ENCODE assay signal across 24 cellular contexts in genomic region chr12:107431942-107432341, GRCh38.
"Had no signal": no experiment of that assay in that cellular context is flagged by ENCODE, and none has a peak within 500 bp of the region (broad histone marks: within the 10 kb centered on the region; RNA-seq: fewer than 3 reads in every experiment).

No MANE protein-coding gene starts in this region.

- H3K4me1 Mint-ChIP-seq: neural crest cell had no signal

- H3K4me1 ChIP-seq: esophagus muscularis mucosa, gastrocnemius medialis, heart right ventricle, tibial artery, upper lobe of right lung, vagina had no signal

- H3K4me3 Mint-ChIP-seq: naive B cell, neural crest cell had no signal

- ATAC-seq: gastrocnemius medialis, heart right ventricle, left colon, left ventricle myocardium superior, sciatic nerve, upper lobe of right lung had no signal

- H3K27ac ChIP-seq: epithelial cell of prostate, esophagus muscularis mucosa, gastrocnemius medialis, heart right ventricle, spleen, tibial artery, upper lobe of right lung, vagina had no signal

- DNase-seq: effector memory CD4-positive, alpha-beta T cell; gastrocnemius medialis; heart right ventricle; hypothalamus; kidney; left colon; left ventricle myocardium superior; mesenchymal stem cell; midbrain; naive B cell; posterior cingulate gyrus; spleen; stimulated activated CD4-positive, alpha-beta T cell treated with anti-CD3 and anti-CD28 coated beads, Interleukin-15, amount 100 ng/mL, for 24 hours; stimulated activated CD4-positive, alpha-beta T cell treated with anti-CD3 and anti-CD28 coated beads, Interleukin-1b, Interleukin-23, amount 100 ng/mL, for 48 hours; stimulated activated CD4-positive, alpha-beta T cell treated with anti-CD3 and anti-CD28 coated beads, Interleukin-4, amount 100 ng/mL, for 24 hours; stimulated activated naive CD4-positive, alpha-beta T cell; tibial artery; upper lobe of right lung had no signal

- H3K36me3 ChIP-seq: esophagus muscularis mucosa, gastrocnemius medialis, heart right ventricle, spleen, tibial artery, upper lobe of right lung, vagina had no signal

- H3K4me3 ChIP-seq: esophagus muscularis mucosa, gastrocnemius medialis, heart right ventricle, lung, spleen, tibial artery, upper lobe of right lung, vagina had no signal

- H3K27me3 ChIP-seq: gastrocnemius medialis, heart right ventricle, tibial artery, upper lobe of right lung, vagina had no signal

- H3K9me3 ChIP-seq: gastrocnemius medialis, tibial artery, upper lobe of right lung, vagina had no signal
